In the genomic region with DNA sequence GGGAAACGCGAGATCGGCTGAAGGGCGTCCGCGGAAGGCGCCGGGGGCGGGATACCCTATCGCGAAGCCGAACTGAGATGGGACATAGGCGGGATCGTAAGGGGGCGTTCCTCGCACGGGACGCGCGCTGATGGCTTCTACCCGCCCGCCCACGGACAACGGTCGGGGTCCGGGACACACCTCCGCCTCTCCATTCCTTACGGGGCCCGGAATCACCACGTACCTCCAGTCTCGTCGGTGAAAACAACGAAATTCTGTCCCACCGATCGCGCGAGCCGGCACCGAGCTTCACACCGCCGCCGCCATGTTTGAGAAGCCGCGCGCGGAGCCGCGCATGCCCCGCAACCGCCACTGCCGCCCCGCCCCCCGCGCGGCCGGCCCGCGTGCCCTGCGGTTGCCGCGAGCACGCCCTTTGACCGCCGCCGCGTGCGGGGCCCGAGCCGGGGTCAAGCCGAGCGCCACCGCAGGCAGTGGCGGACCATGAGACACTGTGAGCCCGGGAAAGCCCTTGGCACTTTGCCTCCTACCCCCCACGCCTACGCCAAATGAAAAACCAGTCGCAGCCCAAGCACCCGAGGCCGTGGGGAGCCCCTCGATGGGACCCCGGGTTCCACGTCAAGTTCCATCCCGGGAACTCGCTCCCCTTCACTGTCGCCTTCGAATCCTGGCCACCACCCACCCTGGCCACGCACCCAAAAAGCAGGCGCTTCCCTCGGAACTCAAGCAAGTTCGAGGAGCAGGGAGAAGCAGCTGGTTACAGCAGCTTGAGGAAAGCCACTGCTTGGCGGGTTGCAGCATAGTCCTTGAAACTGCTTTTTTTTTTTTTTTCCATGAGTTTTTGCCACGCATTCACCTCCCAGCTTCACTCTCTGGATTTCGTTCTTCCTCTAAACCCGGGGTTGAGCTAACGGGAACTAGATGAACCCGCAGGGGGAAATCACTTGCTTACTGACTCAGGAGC, we compare ENCODE assay signal across 8 cellular contexts. TPM values are rescaled to one million over a fixed set of nuclear protein-coding genes. Genes with fewer than 3 reads are reported as not detected.
DNase-seq lines count a peak whose midpoint lies in the region; ATAC-seq, FAIRE-seq and TF ChIP-seq lines count a peak whose summit lies in the region.

A gene (minus strand): TSS at position 320 of the 961 bp plus-strand sequence. CDS start 20,617 bp downstream, outside the sequence.

- ATAC-seq in HepG2 (peak; percentile 79), HG02610 (IDR thresholded peaks at IDR 0.05; ENCODE audit: unreplicated experiment) (no peak)

- peak; percentile 60 for FAIRE-seq in HepG2 (lab: Jason Lieb, UNC)

- peak; percentile 37 for DNase-seq in Caki2 (ENCODE audit: low read depth)
- peak; percentile 14 to 20 for DNase-seq in activated CD4-positive, alpha-beta T cell treated with anti-CD3 and anti-CD28 coated beads for 24 hours (ENCODE audit: low read depth in 2 of 2)
- DNase-seq in coronary artery (ENCODE audit: low spot score): no peak
- peak; percentile 5 for DNase-seq in HepG2 (ENCODE audit: low spot score)
- peak; percentile 21 to 24 for DNase-seq in stimulated activated CD4-positive, alpha-beta T cell treated with anti-CD3 and anti-CD28 coated beads, Interleukin-4, amount 100 ng/mL, for 48 hours (ENCODE audit: low read depth in 2 of 2)
- no peak for DNase-seq in COLO829 (ENCODE audit: low spot score)

- peaks cover 18% of the 10 kb centered on the region for H3K79me2 ChIP-seq in HepG2 (ENCODE audit: insufficient read depth, low read length)

- peak within 1 kb of the TSS; percentile 68 for H3K4me3 ChIP-seq in coronary artery
- peak within 1 kb of the TSS; percentile 71 to 75 (median 73) for H3K4me3 ChIP-seq in HepG2 (replicated peaks in 1 of 3; ENCODE audit: insufficient read depth in 1 of 3, low read depth in 2 of 3, low read length in 3 of 3)

- H2AFZ ChIP-seq in HepG2 (ENCODE audit: low read length): peak within 1 kb of the TSS; percentile 27

- peak; percentile 40; the same call in 1 of the 2 replicates for TF ChIP-seq RAD21 in HepG2 (CRISPR knock-in tag; IDR thresholded peaks at IDR 0.05)

- H3K27ac ChIP-seq in KOPT-K1 (ENCODE audit: low read depth, low read length, poor library complexity, severe bottlenecking) (peak within 1 kb of the TSS; percentile 70), coronary artery (peak within 1 kb of the TSS in 1 of 2 donors; percentile 33), HepG2 (ENCODE audit: extremely low read length, insufficient read depth, low read length) (peak within 1 kb of the TSS; percentile 57)

- POLR2A ChIA-PET in HepG2 (lab: Yijun Ruan, JAX): interaction anchor here (1.3 to 1.8 kb wide), 2 partner anchors 10 to 71 kb away, joined by 3 to 4 read pairs; a partner anchor contains a TSS

- no peak for TF ChIP-seq CTCF in coronary artery (IDR thresholded peaks at IDR 0.05)
- no peak for TF ChIP-seq CTCF in HepG2 (CRISPR knock-in tag; IDR thresholded peaks at IDR 0.05)

- 0 out of 5 replicates have a peak, but pooled peaks cover 0 to 4% of the 10 kb centered on the region in 2 experiments for H3K27me3 ChIP-seq in HepG2 (ENCODE audit: control insufficient read depth in 1 of 2, insufficient read depth in 2 of 2, low read length in 2 of 2)

- CTCF ChIA-PET in HepG2 (lab: Yijun Ruan, JAX; ENCODE audit: low intra/inter-chr PET ratio, low total read pairs): no interaction called here

- BruUV-seq in HepG2 (replicated peaks; lab: Mats Ljungman, UMichigan): no TSS peak

- H3K4me1 ChIP-seq in HepG2 (ENCODE audit: insufficient read depth, low read length): peaks cover 32% of the 10 kb centered on the region

- in situ Hi-C loops in Caki2 (cut with HindIII; ENCODE audit: low pct_unique_long_range_greater_than_20kb, low sequenced_read_pairs) (no loop called here), HepG2 (cut with HindIII; ENCODE audit: extremely low pct_ligation_motif_present, low pct_unique_long_range_greater_than_20kb) (no loop called here)

- H3K9ac ChIP-seq in HepG2 (ENCODE audit: insufficient read depth, low read depth, low read length): peak within 1 kb of the TSS; percentile 43

- peak within 1 kb of the TSS; percentile 83 for H3K4me2 ChIP-seq in HepG2 (ENCODE audit: low read depth, low read length)

- no peaks in the 10 kb centered on the region for H3K9me3 ChIP-seq in KOPT-K1 (ENCODE audit: insufficient read depth, low read length, poor library complexity, severe bottlenecking)
- no peaks in the 10 kb centered on the region for H3K9me3 ChIP-seq in HepG2 (ENCODE audit: low read length)

- no peaks in the 10 kb centered on the region for H4K20me1 ChIP-seq in HepG2 (ENCODE audit: insufficient read depth, low read length)

- 4% methylated on average over 8 of the region's 96 CpGs for WGBS in HepG2 (ENCODE audit: low lambda C conversion rate)

- intact Hi-C loops in HepG2 (cut with micrococcal nuclease; ENCODE audit: unreplicated experiment): no loop called here

- no peaks in the 10 kb centered on the region for H3K36me3 ChIP-seq in KOPT-K1 (ENCODE audit: insufficient read depth, low read length)
- H3K36me3 ChIP-seq in HepG2 (replicated peaks in 1 of 2; ENCODE audit: control insufficient read depth in 1 of 2, insufficient read depth in 2 of 2, low read length in 2 of 2): no peaks in the 10 kb centered on the region

- TF ChIP-seq EP300 in HepG2 (IDR thresholded peaks at IDR 0.05; ENCODE audit: low read depth in 2 of 2, low read length in 2 of 2) (no peak), HepG2 (CRISPR knock-in tag; IDR thresholded peaks at IDR 0.05; ENCODE audit: borderline replicate concordance) (no peak)

- peak in 1 of 2 experiments; percentile 44; a peak in 2 of 4 replicates for TF ChIP-seq POLR2A in HepG2 (IDR thresholded peaks at IDR 0.05; ENCODE audit: insufficient read depth in 1 of 2, low read depth in 2 of 2, low read length in 2 of 2)

TF ChIP-seq in HepG2, 621 proteins besides CTCF, POLR2A, EP300 and RAD21 (continues in another document):
- TF ChIP-seq, protein P1, sequence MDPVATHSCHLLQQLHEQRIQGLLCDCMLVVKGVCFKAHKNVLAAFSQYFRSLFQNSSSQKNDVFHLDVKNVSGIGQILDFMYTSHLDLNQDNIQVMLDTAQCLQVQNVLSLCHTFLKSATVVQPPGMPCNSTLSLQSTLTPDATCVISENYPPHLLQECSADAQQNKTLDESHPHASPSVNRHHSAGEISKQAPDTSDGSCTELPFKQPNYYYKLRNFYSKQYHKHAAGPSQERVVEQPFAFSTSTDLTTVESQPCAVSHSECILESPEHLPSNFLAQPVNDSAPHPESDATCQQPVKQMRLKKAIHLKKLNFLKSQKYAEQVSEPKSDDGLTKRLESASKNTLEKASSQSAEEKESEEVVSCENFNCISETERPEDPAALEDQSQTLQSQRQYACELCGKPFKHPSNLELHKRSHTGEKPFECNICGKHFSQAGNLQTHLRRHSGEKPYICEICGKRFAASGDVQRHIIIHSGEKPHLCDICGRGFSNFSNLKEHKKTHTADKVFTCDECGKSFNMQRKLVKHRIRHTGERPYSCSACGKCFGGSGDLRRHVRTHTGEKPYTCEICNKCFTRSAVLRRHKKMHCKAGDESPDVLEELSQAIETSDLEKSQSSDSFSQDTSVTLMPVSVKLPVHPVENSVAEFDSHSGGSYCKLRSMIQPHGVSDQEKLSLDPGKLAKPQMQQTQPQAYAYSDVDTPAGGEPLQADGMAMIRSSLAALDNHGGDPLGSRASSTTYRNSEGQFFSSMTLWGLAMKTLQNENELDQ (CRISPR knock-in tag; IDR thresholded peaks at IDR 0.05; ENCODE audit: borderline replicate concordance): no peak
- no peak for TF ChIP-seq TSC22D2 (CRISPR knock-in tag; IDR thresholded peaks at IDR 0.05; ENCODE audit: borderline replicate concordance)
- no peak for TF ChIP-seq ZNF761 (CRISPR knock-in tag; conservative IDR thresholded peaks at IDR 0.05)
- peak; percentile 28; the same call in 1 of the 2 replicates for TF ChIP-seq RARA (CRISPR knock-in tag; IDR thresholded peaks at IDR 0.05)
- 0 out of 2 replicates have a peak, but pooled peaks have one; percentile 29 for TF ChIP-seq SATB2 (CRISPR knock-in tag; IDR thresholded peaks at IDR 0.05)

RNA-seq across cellular contexts. Expression of the gene that starts here (rescaled TPM):
- 1.8 and 3.3 TPM in 2 replicates for total RNA-seq in Caki2 (2014; rRNA removed; shearing (Covaris generic); ENCODE audit: low replicate concordance)
- 7.6 and 8.7 TPM in 2 replicates for total RNA-seq in HepG2 (2016; rRNA removed; fragmentation: Illumina TruSeq; extraction: Trizol)
- 2.7 and 3.4 TPM in 2 replicates for total RNA-seq in HepG2 (2016; cell fraction: cytosol; rRNA removed; fragmentation: Illumina TruSeq; extraction: Trizol; ENCODE audit: low read depth)
- 6.9 and 9.9 TPM in 2 replicates for total RNA-seq in HepG2 (2016; cell fraction: insoluble cytoplasmic fraction; rRNA removed; fragmentation: Illumina TruSeq; extraction: Trizol)
- 3.2 and 3.8 TPM in 2 replicates for total RNA-seq in HepG2 (2016; cell fraction: membrane; rRNA removed; fragmentation: Illumina TruSeq; extraction: Trizol)
- total RNA-seq in HepG2 (2016; cell fraction: nucleus; rRNA removed; fragmentation: Illumina TruSeq; extraction: Trizol): 6.9 and 7.2 TPM in 2 replicates
- polyA plus RNA-seq in HepG2 (2011; rRNA removed): 4.5 and 5.1 TPM in 2 replicates
- polyA plus RNA-seq in HepG2 (2011; cell fraction: cytosol; rRNA removed): 2.6 and 3.2 TPM in 2 replicates
- polyA plus RNA-seq in HepG2 (2011; cell fraction: nucleus; rRNA removed): 3.9 and 4.4 TPM in 2 replicates
- 4.2 and 4.4 TPM in 2 replicates for polyA plus RNA-seq in HepG2 (2012)
- 0.35 and 0.52 TPM in 2 replicates for polyA plus RNA-seq in HepG2 (2016; cell fraction: cytosol; fragmentation: Illumina TruSeq; extraction: Trizol; ENCODE audit: low read depth)
- 9.5 and 13.2 TPM in 2 replicates for polyA plus RNA-seq in HepG2 (2016; cell fraction: insoluble cytoplasmic fraction; fragmentation: Illumina TruSeq; extraction: Trizol; ENCODE audit: low read depth)
- 1.8 and 2.3 TPM in 2 replicates for polyA plus RNA-seq in HepG2 (2016; cell fraction: membrane; fragmentation: Illumina TruSeq; extraction: Trizol; ENCODE audit: low read depth)
- 13.4 and 13.9 TPM in 2 replicates for polyA plus RNA-seq in HepG2 (2016; cell fraction: nucleus; fragmentation: Illumina TruSeq; extraction: Trizol; ENCODE audit: insufficient read depth, low read depth)
- 1.1 and 4.9 TPM in 2 replicates for polyA minus RNA-seq in HepG2 (2011; rRNA and poly(A)+ RNA removed; ENCODE audit: low replicate concordance)
- 3.4 and 3.9 TPM in 2 replicates for polyA minus RNA-seq in HepG2 (2011; cell fraction: cytosol; rRNA and poly(A)+ RNA removed)
- 5.2 and 5.9 TPM in 2 replicates for polyA minus RNA-seq in HepG2 (2011; cell fraction: nucleus; rRNA and poly(A)+ RNA removed)

Comparison
In these comparisons a context has a peak if more than half of its experiments do, and no peak if none do; other contexts are left out.
1. DNase-seq: peak in Caki2 (single experiment), activated CD4-positive, alpha-beta T cell treated with anti-CD3 and anti-CD28 coated beads for 24 hours (2 of 2), HepG2 (single experiment) and stimulated activated CD4-positive, alpha-beta T cell treated with anti-CD3 and anti-CD28 coated beads, Interleukin-4, amount 100 ng/mL, for 48 hours (2 of 2); none in coronary artery (single experiment) and COLO829 (single experiment).